In genomic region chr19:18784786-18785120, GRCh38 we compare ENCODE assay signal across 10 cellular contexts. TPM values are rescaled to one million over a fixed set of nuclear protein-coding genes. Genes with fewer than 3 reads are reported as not detected.
"Had no signal": no experiment of that assay in that cellular context is flagged by ENCODE, and none has a peak within 500 bp of the region (broad histone marks: within the 10 kb centered on the region; RNA-seq: fewer than 3 reads in every experiment).

No MANE protein-coding gene starts in this region.

- H3K4me3 ChIP-seq: mucosa of descending colon, thyroid gland had no signal

- H3K36me3 ChIP-seq: esophagus muscularis mucosa, neutrophil, thyroid gland had no signal

- H3K9me3 ChIP-seq: esophagus muscularis mucosa, mucosa of descending colon, neutrophil, thyroid gland had no signal

- H3K27ac ChIP-seq: esophagus muscularis mucosa, neutrophil, thyroid gland had no signal

RNA-seq across cellular contexts. Expression of gene COMP, which starts 6.4 kb away (rescaled TPM):
- total RNA-seq: activated CD4-positive, alpha-beta memory T cell treated with anti-CD3 and anti-CD28 coated beads, Interleukin-2, amount 10 ng/mL, durations not matched to agents 7 days and 5 days; activated CD4-positive, alpha-beta T cell treated with anti-CD3 and anti-CD28 coated beads for 36 hours; activated CD8-positive, alpha-beta memory T cell treated with anti-CD3 and anti-CD28 coated beads, Interleukin-2, amount 10 ng/mL, durations not matched to agents 7 days and 5 days; bronchial epithelial cell; dermis blood vessel endothelial cell; endothelial cell of umbilical vein had no signal
- polyA plus RNA-seq: endothelial cell of umbilical vein had no signal
